ENCODE assay signal across 8 cellular contexts in genomic region chr4:74039065-74039763, GRCh38. TPM values are rescaled to one million over a fixed set of nuclear protein-coding genes. Genes with fewer than 3 reads are reported as not detected.
DNase-seq lines count a peak whose midpoint lies in the region; ATAC-seq and TF ChIP-seq lines count a peak whose summit lies in the region.

No MANE protein-coding gene starts in this region.

- H3K4me1 ChIP-seq in BE2C (no peaks in the 10 kb centered on the region), HUES48 (ENCODE audit: control insufficient read depth, insufficient read depth, low read length) (peaks cover 32% of the 10 kb centered on the region), body of pancreas (peaks cover 7% of the 10 kb centered on the region), left lung (peaks cover 0 to 17% of the 10 kb centered on the region in 2 donors), thymus (ENCODE audit: control insufficient read depth, insufficient read depth, low read length) (peaks cover 8% of the 10 kb centered on the region)

- intact Hi-C loops in body of pancreas (cut with DNase I) (no loop called here), left lung (cut with DNase I) (no loop called here)

- H3K4me3 ChIP-seq in BE2C (ENCODE audit: low read depth, low read length) (peak overlapping the region; percentile 37), HUES48 (ENCODE audit: low read depth, low read length) (peak overlapping the region; percentile 92), body of pancreas (peak overlapping the region; percentile 42 to 50), left lung (peak overlapping the region; percentile 50 to 65), thymus (ENCODE audit: low read length) (peak overlapping the region; percentile 90)

- DNase-seq in BE2C = peak; percentile 3
- DNase-seq in GM19238 (ENCODE audit: insufficient read length, low spot score) = peak; percentile 4
- no peak for DNase-seq in body of pancreas
- no peak for DNase-seq in left lung
- DNase-seq in NCI-H2029 (lab: John Stamatoyannopoulos, UW) = no peak
- no peak for DNase-seq in effector CD4-positive, alpha-beta T cell

- H3K27ac ChIP-seq in HUES48 (ENCODE audit: low read depth, low read length) (peak overlapping the region; percentile 30), body of pancreas (peak overlapping the region; percentile 9 to 72 (median 50)), left lung (peak overlapping the region; percentile 75 to 76), thymus (ENCODE audit: low read depth) (no peak overlapping the region)

- no peak for TF ChIP-seq POLR2A in body of pancreas (IDR thresholded peaks at IDR 0.05)

- H3K36me3 ChIP-seq in BE2C (no peaks in the 10 kb centered on the region), HUES48 (ENCODE audit: control insufficient read depth, insufficient read depth, low read length) (no peaks in the 10 kb centered on the region), body of pancreas (replicated peaks in 1 of 2; ENCODE audit: insufficient read depth in 1 of 2, low read depth in 2 of 2) (no peaks in the 10 kb centered on the region), left lung (no peaks in the 10 kb centered on the region), thymus (ENCODE audit: control insufficient read depth, insufficient read depth) (no peaks in the 10 kb centered on the region)

- peak; percentile 52 for ATAC-seq in body of pancreas
- peak; percentile 39 for ATAC-seq in left lung

- no peaks in the 10 kb centered on the region for H3K9me3 ChIP-seq in BE2C
- H3K9me3 ChIP-seq in HUES48 (ENCODE audit: control insufficient read depth, insufficient read depth, low read length) = no peaks in the 10 kb centered on the region
- no peaks in the 10 kb centered on the region for H3K9me3 ChIP-seq in body of pancreas
- no peaks in the 10 kb centered on the region for H3K9me3 ChIP-seq in left lung
- H3K9me3 ChIP-seq in thymus (ENCODE audit: control insufficient read depth) = no peaks in the 10 kb centered on the region

- H3K27me3 ChIP-seq in BE2C (peaks cover 49% of the 10 kb centered on the region), HUES48 (ENCODE audit: control insufficient read depth, insufficient read depth, low read length) (peaks cover 11% of the 10 kb centered on the region; the same call in 1 of the 2 replicates), body of pancreas (no peaks in the 10 kb centered on the region), left lung (no peaks in the 10 kb centered on the region), thymus (ENCODE audit: control insufficient read depth, insufficient read depth) (no peaks in the 10 kb centered on the region)

- H3K9ac ChIP-seq in HUES48 (ENCODE audit: low read depth, low read length) = peak overlapping the region; percentile 59

- TF ChIP-seq CTCF in BE2C (IDR thresholded peaks at IDR 0.05; ENCODE audit: low read depth, low read length) = no peak
- no peak for TF ChIP-seq CTCF in body of pancreas (IDR thresholded peaks at IDR 0.05)
- no peak for TF ChIP-seq CTCF in left lung (IDR thresholded peaks at IDR 0.05)

- WGBS in body of pancreas, 2 donors = 1 to 3% methylated on average over 12 of the region's 12 CpGs
- 10% methylated on average over 12 of the region's 12 CpGs for WGBS in thymus

RNA-seq across cellular contexts. Expression of gene CXCL3, which starts 0.7 kb away (rescaled TPM):
- not detected for polyA plus RNA-seq in BE2C (2012; ENCODE audit: insufficient read depth, insufficient read length, low read depth)
- total RNA-seq in body of pancreas (1 to 10 TPM in 1 of 2 donors, not detected in 1; 1.6 TPM), left lung (10 to 100 TPM; 12.4 to 15.2 TPM)
- 3.3 TPM for polyA plus RNA-seq in thymus

RNA-seq across cellular contexts. Expression of gene CXCL5, which starts 40.7 kb away (rescaled TPM):
- polyA plus RNA-seq in BE2C (2012; ENCODE audit: insufficient read depth, insufficient read length, low read depth) = not detected
- total RNA-seq in body of pancreas = not detected
- total RNA-seq in left lung = 10 to 100 TPM in 1 of 2 donors, 1 to 10 TPM in 1; 2.5 to 35.0 TPM
- 1.9 TPM for polyA plus RNA-seq in thymus

RNA-seq across cellular contexts. Expression of gene PPBP, which starts 51.2 kb away (rescaled TPM):
- polyA plus RNA-seq in BE2C (2012; ENCODE audit: insufficient read depth, insufficient read length, low read depth) = not detected
- total RNA-seq in body of pancreas (not detected), left lung (10 to 100 TPM in 1 of 2 donors, 1 to 10 TPM in 1; 2.6 to 10.4 TPM)
- polyA plus RNA-seq in thymus = 3.7 TPM

RNA-seq across cellular contexts. Expression of gene PF4, which starts 57.4 kb away (rescaled TPM):
- polyA plus RNA-seq in BE2C (2012; ENCODE audit: insufficient read depth, insufficient read length, low read depth) = not detected
- total RNA-seq in body of pancreas (not detected), left lung (1 to 10 TPM; 1.8 to 3.6 TPM)
- polyA plus RNA-seq in thymus = 0.14 TPM

RNA-seq across cellular contexts. Expression of gene CXCL2, which starts 59.8 kb away (rescaled TPM):
- polyA plus RNA-seq in BE2C (2012; ENCODE audit: insufficient read depth, insufficient read length, low read depth) = not detected
- 10 to 100 TPM; 27.4 to 39.4 TPM for total RNA-seq in body of pancreas
- total RNA-seq in left lung = 100 to 1,000 TPM in 1 of 2 donors, 10 to 100 TPM in 1; 64.4 to 114 TPM
- polyA plus RNA-seq in thymus = 9.4 TPM

Comparison
In these comparisons a context has a peak if more than half of its experiments do, and no peak if none do; other contexts are left out.
1. DNase-seq: peak in BE2C (single experiment) and GM19238 (single experiment); none in body of pancreas (0 of 4), left lung (0 of 2), NCI-H2029 (single experiment) and effector CD4-positive, alpha-beta T cell (single experiment).
2. H3K4me3 ChIP-seq: peak in every context shown above with its lines; median percentile 92 in HUES48; 90 in thymus; 58 in left lung; 46 in body of pancreas; 37 in BE2C.
3. RNA of gene CXCL3, which starts 0.7 kb away (total RNA-seq): 12.4 to 15.2 TPM in left lung; 1.6 TPM in body of pancreas; every median in the first group is over 4 times any median in the second.